In the genomic region with DNA sequence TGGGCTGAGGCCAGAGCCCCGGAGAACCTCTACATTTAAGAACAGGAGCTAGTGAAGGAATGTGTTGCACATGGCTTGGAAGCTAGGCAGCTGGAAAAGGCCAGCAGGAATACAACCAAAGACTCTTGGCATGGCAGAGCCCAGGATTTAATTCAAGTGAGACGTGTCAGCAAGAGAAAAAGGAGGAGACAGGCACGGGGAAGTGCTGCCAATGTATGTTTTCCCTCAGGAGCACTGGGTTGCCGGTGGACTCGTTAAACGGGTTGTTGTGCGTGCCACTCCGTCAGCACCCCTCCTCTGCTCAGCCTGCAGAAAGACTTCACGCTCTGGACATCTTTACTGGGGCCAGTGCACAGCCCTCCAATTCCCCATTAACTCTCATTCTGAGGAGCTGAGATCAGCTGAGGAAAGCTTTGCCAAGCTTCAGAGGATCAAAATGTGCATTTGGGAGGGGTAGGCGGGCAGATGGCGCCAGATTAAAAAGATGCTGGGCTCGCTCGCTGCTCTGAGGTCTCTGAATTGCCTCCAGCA, we compare ENCODE assay signal across 11 cellular contexts.
DNase-seq lines count a peak whose midpoint lies in the region; ATAC-seq and TF ChIP-seq lines count a peak whose summit lies in the region.
"Had no signal": no experiment of that assay in that cellular context is flagged by ENCODE, and none has a peak within 500 bp of the region (broad histone marks: within the 10 kb centered on the region; RNA-seq: fewer than 3 reads in every experiment).

No MANE protein-coding gene starts in this region.

- no peaks in the 10 kb centered on the region for H3K9me3 ChIP-seq in AG04450 (ENCODE audit: control insufficient read depth, insufficient read depth, low read length)
- H3K9me3 ChIP-seq in WERI-Rb-1 (ENCODE audit: severe bottlenecking) = peaks cover 8% of the 10 kb centered on the region
- H3K9me3 ChIP-seq in heart right ventricle = peaks cover 0 to 9% (median 0%) of the 10 kb centered on the region in 11 donors
- peaks cover 4% of the 10 kb centered on the region for H3K9me3 ChIP-seq in psoas muscle
- H3K9me3 ChIP-seq: A549 had no signal

- ATAC-seq in heart right ventricle (peak; percentile 33 to 74 (median 64)), psoas muscle (peak; percentile 49 to 85 (median 70))
- ATAC-seq: A549 had no signal

- no peaks in the 10 kb centered on the region for H3K36me3 Mint-ChIP-seq in endothelial cell (ENCODE audit: low read depth, unreplicated experiment)

- no peaks in the 10 kb centered on the region for H3K9me3 Mint-ChIP-seq in endothelial cell (ENCODE audit: unreplicated experiment)

- H3K4me1 Mint-ChIP-seq in endothelial cell (ENCODE audit: unreplicated experiment) = no peaks in the 10 kb centered on the region

- no peak overlapping the region for H3K4me3 ChIP-seq in AG04450 (ENCODE audit: low read depth, low read length)
- H3K4me3 ChIP-seq in WERI-Rb-1 (ENCODE audit: low read depth, low read length) = no peak overlapping the region
- peak overlapping the region in 3 of 10 donors; percentile 13 to 16 (median 15) for H3K4me3 ChIP-seq in heart right ventricle
- peak overlapping the region; percentile 49 for H3K4me3 ChIP-seq in psoas muscle
- H3K4me3 ChIP-seq: A549 had no signal

- DNase-seq in AG04450 (ENCODE audit: low read depth, low spot score) (no peak), WERI-Rb-1 (peak; percentile 81), heart right ventricle (peak in 1 of 2 donors; percentile 19), psoas muscle (peak; percentile 33 to 62), iPS-NIHi11 (ENCODE audit: low spot score) (no peak), NCI-H748 (lab: John Stamatoyannopoulos, UW; ENCODE audit: unreplicated experiment) (no peak), endothelial cell (ENCODE audit: low spot score) (no peak)
- no peak for DNase-seq in stimulated activated naive CD4-positive, alpha-beta T cell (lab: John Stamatoyannopoulos, UW)
- DNase-seq: activated T-cell treated with anti-CD3 and anti-CD28 coated beads for 4 hours, NCI-H1694 had no signal

- H3K27me3 ChIP-seq in AG04450 (ENCODE audit: control insufficient read depth, insufficient read depth, low read length) = no peaks in the 10 kb centered on the region
- H3K27me3 ChIP-seq in WERI-Rb-1 (ENCODE audit: insufficient read depth, low read depth, severe bottlenecking) = no peaks in the 10 kb centered on the region
- no peaks in the 10 kb centered on the region for H3K27me3 ChIP-seq in heart right ventricle
- H3K27me3 ChIP-seq in psoas muscle (ENCODE audit: insufficient read depth in 3 of 3, low read length in 2 of 3) = no peaks in the 10 kb centered on the region

- POLR2A ChIA-PET in AG04450 (lab: Yijun Ruan, JAX) = no interaction called here

- H3K27ac Mint-ChIP-seq in endothelial cell (ENCODE audit: unreplicated experiment) = no peak overlapping the region

- H3K27ac ChIP-seq in AG04450 (ENCODE audit: low read depth, low read length) = peak overlapping the region; percentile 58
- peak overlapping the region; percentile 23 for H3K27ac ChIP-seq in WERI-Rb-1
- H3K27ac ChIP-seq in heart right ventricle = peak overlapping the region in 8 of 10 donors; percentile 32 to 62 (median 55)
- H3K27ac ChIP-seq in psoas muscle = peak overlapping the region; percentile 73
- H3K27ac ChIP-seq: A549 had no signal

- H3K4me1 ChIP-seq in heart right ventricle (peaks cover 7 to 55% (median 32%) of the 10 kb centered on the region in 9 donors), psoas muscle (peaks cover 26% of the 10 kb centered on the region)
- H3K4me1 ChIP-seq: A549 had no signal

- no peak overlapping the region for H3K4me3 Mint-ChIP-seq in endothelial cell (ENCODE audit: unreplicated experiment)

- H3K27me3 Mint-ChIP-seq in endothelial cell (ENCODE audit: unreplicated experiment) = peaks cover 2% of the 10 kb centered on the region

- no peak for TF ChIP-seq CTCF in AG04450 (IDR thresholded peaks at IDR 0.05; ENCODE audit: low read depth, low read length)
- no peak for TF ChIP-seq CTCF in WERI-Rb-1 (IDR thresholded peaks at IDR 0.05; ENCODE audit: low read depth, low read length)
- TF ChIP-seq CTCF in heart right ventricle (IDR thresholded peaks at IDR 0.05) = no peak
- TF ChIP-seq CTCF in psoas muscle (IDR thresholded peaks at IDR 0.05) = peak; percentile 0
- no peak for TF ChIP-seq CTCF in endothelial cell (IDR thresholded peaks at IDR 0.05; ENCODE audit: unreplicated experiment)

- WGBS in heart right ventricle, 2 donors = 25 to 45% methylated on average over 13 of the region's 13 CpGs
- WGBS in psoas muscle, 3 donors = 14 to 19% (median 18%) methylated on average over 13 of the region's 13 CpGs

- CTCF ChIA-PET in AG04450 (lab: Charles Lee) = interaction anchor here (1.4 to 1.7 kb wide), 2 partner anchors 12 to 21 kb away, joined by 4 to 7 read pairs; no protein-coding TSS in a partner anchor

- H3K36me3 ChIP-seq in WERI-Rb-1 (no peaks in the 10 kb centered on the region), heart right ventricle (no peaks in the 10 kb centered on the region), psoas muscle (ENCODE audit: insufficient read depth in 1 of 2, low read depth in 1 of 2) (no peaks in the 10 kb centered on the region)

- intact Hi-C loops in heart right ventricle (cut with DNase I) (loop anchor here in 2 of 10 donors (5.0 kb wide), 2 partner anchors 106 to 326 kb away; no protein-coding TSS in a partner anchor), psoas muscle (cut with DNase I) (no loop called here)

Comparison
In these comparisons a context has a peak if more than half of its experiments do, and no peak if none do; other contexts are left out.
1. DNase-seq: peak in WERI-Rb-1 (single experiment) and psoas muscle (2 of 2); none in AG04450 (single experiment), stimulated activated naive CD4-positive, alpha-beta T cell (0 of 6), iPS-NIHi11 (single experiment), NCI-H748 (single experiment) and endothelial cell (single experiment).
2. H3K27ac ChIP-seq: peak in every context shown above with its lines; median percentile 73 in psoas muscle; 58 in AG04450; 55 in heart right ventricle; 23 in WERI-Rb-1.